13 cellular contexts compared by ENCODE assay signal in genomic region chr7:69624431-69624830, GRCh38. TPM values are rescaled to one million over a fixed set of nuclear protein-coding genes. Genes with fewer than 3 reads are reported as not detected.
A peak's percentile ranks its signal among the peaks of the same experiment; 100 is the strongest.
DNase-seq lines count a peak whose midpoint lies in the region; ATAC-seq and TF ChIP-seq lines count a peak whose summit lies in the region.
"Had no signal": no experiment of that assay in that cellular context is flagged by ENCODE, and none has a peak within 500 bp of the region (broad histone marks: within the 10 kb centered on the region; RNA-seq: fewer than 3 reads in every experiment).

No MANE protein-coding gene starts in this region.

- H3K79me2 ChIP-seq in neural cell (replicated peaks; ENCODE audit: insufficient read depth, low read length) = peaks cover 92% of the 10 kb centered on the region
- H3K79me2 ChIP-seq in MM.1S (ENCODE audit: low read length) = no peaks in the 10 kb centered on the region

- H3K27me3 ChIP-seq in neural cell (ENCODE audit: insufficient read depth, low read depth, low read length) = no peaks in the 10 kb centered on the region
- H3K27me3 ChIP-seq in MM.1S (replicated peaks; ENCODE audit: insufficient read depth, low read length) = no peaks in the 10 kb centered on the region
- H3K27me3 ChIP-seq: SJSA1 had no signal

- H3K36me3 ChIP-seq in neural cell (ENCODE audit: insufficient read depth, low read length) = no peaks in the 10 kb centered on the region
- no peaks in the 10 kb centered on the region for H3K36me3 ChIP-seq in MM.1S (replicated peaks; ENCODE audit: insufficient read depth, low read length)
- H3K36me3 ChIP-seq: SJSA1 had no signal

- DNase-seq in NCI-H82 (lab: John Stamatoyannopoulos, UW) (peak; percentile 77), NCI-H82 treated with DMSO at 0.1 percent for 48 hours (lab: John Stamatoyannopoulos, UW; ENCODE audit: unreplicated experiment) (no peak), NCI-H1694 treated with DMSO at 0.1 percent for 48 hours (lab: John Stamatoyannopoulos, UW) (peak; percentile 66), NCI-H69 (lab: John Stamatoyannopoulos, UW) (peak; percentile 85), MM.1S (no peak), hypothalamus (lab: John Stamatoyannopoulos, UW) (no peak)
- DNase-seq: Caco-2, NCI-H146, NCI-H774, T-cell had no signal

- ATAC-seq in HG03432 (IDR thresholded peaks at IDR 0.05; ENCODE audit: unreplicated experiment) = no peak
- ATAC-seq: T-cell had no signal

- TF ChIP-seq EP300 in neural cell (conservative IDR thresholded peaks at IDR 0.05; ENCODE audit: poor library complexity, severe bottlenecking) = no peak

- H3F3A ChIP-seq in neural cell (ENCODE audit: insufficient read depth, low read length, poor library complexity, severe bottlenecking) = no peaks in the 10 kb centered on the region
- H3F3A ChIP-seq in MM.1S (ENCODE audit: insufficient read depth, low read length) = no peaks in the 10 kb centered on the region

- no peak overlapping the region for H3K27ac ChIP-seq in neural cell (ENCODE audit: low read length)
- no peak overlapping the region for H3K27ac ChIP-seq in MM.1S (ENCODE audit: low read length)
- H3K27ac ChIP-seq: SJSA1 had no signal

- H3K4me2 ChIP-seq in neural cell (ENCODE audit: low read length) (no peak overlapping the region), MM.1S (ENCODE audit: low read depth, low read length) (no peak overlapping the region)

- no peaks in the 10 kb centered on the region for H3K4me1 ChIP-seq in MM.1S (ENCODE audit: low read length)
- H3K4me1 ChIP-seq: Caco-2, SJSA1 had no signal

- H3K9ac ChIP-seq in neural cell (ENCODE audit: low read length) = peak overlapping the region; percentile 12
- no peak overlapping the region for H3K9ac ChIP-seq in MM.1S (ENCODE audit: low read length)

- peaks cover 5% of the 10 kb centered on the region for H4K20me1 ChIP-seq in neural cell (ENCODE audit: insufficient read depth)
- H4K20me1 ChIP-seq in MM.1S (ENCODE audit: insufficient read depth, low read length) = no peaks in the 10 kb centered on the region

- H3K9me3 ChIP-seq in neural cell (ENCODE audit: low read length) (no peaks in the 10 kb centered on the region), MM.1S (replicated peaks; ENCODE audit: insufficient read depth, low read length) (no peaks in the 10 kb centered on the region)
- H3K9me3 ChIP-seq: Caco-2, SJSA1 had no signal

- TF ChIP-seq RAD21 in neural cell (conservative IDR thresholded peaks at IDR 0.05) = no peak

- TF ChIP-seq CTCF in neural cell (IDR thresholded peaks at IDR 0.05; ENCODE audit: poor library complexity, severe bottlenecking) (no peak), MM.1S (IDR thresholded peaks at IDR 0.05; ENCODE audit: low read length) (no peak)

- H3K4me3 ChIP-seq in neural cell (ENCODE audit: low read length) (no peak overlapping the region), MM.1S (ENCODE audit: low read length) (no peak overlapping the region)
- H3K4me3 ChIP-seq: SJSA1 had no signal

- H3K9me2 ChIP-seq in neural cell (ENCODE audit: insufficient read depth, low read length) (no peaks in the 10 kb centered on the region), MM.1S (replicated peaks; ENCODE audit: insufficient read depth, low read length) (no peaks in the 10 kb centered on the region)

- H2AFZ ChIP-seq in neural cell (ENCODE audit: low read depth, low read length) (no peak overlapping the region), MM.1S (ENCODE audit: low read length) (no peak overlapping the region)

TF ChIP-seq in neural cell, 6 proteins besides CTCF, POLR2A, EP300 and RAD21:
- TF ChIP-seq REST (IDR thresholded peaks at IDR 0.05; ENCODE audit: borderline replicate concordance) (no peak), SMC3 (conservative IDR thresholded peaks at IDR 0.05; ENCODE audit: poor library complexity) (peak; percentile 11), POLR2AphosphoS5 (IDR thresholded peaks at IDR 0.05) (no peak), TAF1 (IDR thresholded peaks at IDR 0.05; ENCODE audit: low read depth) (no peak), EZH2 (IDR thresholded peaks at IDR 0.05; ENCODE audit: borderline replicate concordance, insufficient read depth, low read length, poor library complexity, severe bottlenecking) (no peak), MXI1 (conservative IDR thresholded peaks at IDR 0.05; ENCODE audit: poor library complexity, severe bottlenecking) (no peak)

RNA-seq across cellular contexts. Expression of gene AUTS2, which starts 26.2 kb away (rescaled TPM):
- 97.3 and 124 TPM in 2 replicates for polyA plus RNA-seq in neural cell
- polyA minus RNA-seq in neural cell = 312 and 399 TPM in 2 replicates

Comparison
In these comparisons a context has a peak if more than half of its experiments do, and no peak if none do; other contexts are left out.
1. DNase-seq: peak in NCI-H82 (single experiment), NCI-H1694 treated with DMSO at 0.1 percent for 48 hours (single experiment) and NCI-H69 (single experiment); none in NCI-H82 treated with DMSO at 0.1 percent for 48 hours (single experiment), MM.1S (single experiment) and hypothalamus (0 of 51).